15 cellular contexts compared by ENCODE assay signal in the genomic region with DNA sequence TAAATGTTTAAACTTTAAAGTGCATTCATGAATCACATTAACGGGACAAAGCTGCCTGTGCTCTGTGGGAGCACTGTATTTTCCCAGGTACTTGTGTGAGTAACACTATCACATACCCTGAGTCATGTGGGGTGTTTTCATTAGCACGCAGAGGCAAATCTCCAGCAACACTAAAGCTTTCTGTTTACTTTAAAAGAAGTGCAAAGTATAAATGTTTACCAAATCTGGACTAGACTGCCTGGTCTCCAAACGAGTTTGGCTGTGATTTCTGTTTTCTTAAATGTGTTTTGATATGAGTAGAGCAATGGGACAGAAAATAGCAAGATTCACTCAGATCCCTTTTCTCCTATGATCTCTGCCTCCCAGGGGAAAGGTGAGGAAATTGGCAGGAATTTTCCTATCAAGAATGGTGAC. TPM values are rescaled to one million over a fixed set of nuclear protein-coding genes. Genes with fewer than 3 reads are reported as not detected.
A peak's percentile ranks its signal among the peaks of the same experiment; 100 is the strongest.
DNase-seq lines count a peak whose midpoint lies in the region; ATAC-seq and TF ChIP-seq lines count a peak whose summit lies in the region.
"Had no signal": no experiment of that assay in that cellular context is flagged by ENCODE, and none has a peak within 500 bp of the region (broad histone marks: within the 10 kb centered on the region; RNA-seq: fewer than 3 reads in every experiment).

No MANE protein-coding gene starts in this region.

- H2AFZ ChIP-seq in hepatocyte, result no peak overlapping the region

- in situ Hi-C loops in astrocyte of the spinal cord (cut with HindIII; ENCODE audit: low sequenced_read_pairs), result no loop called here

- peak; percentile 73 for DNase-seq in MCF 10A (ENCODE audit: unreplicated experiment)
- no peak for DNase-seq in breast epithelium (ENCODE audit: low spot score in 2 of 2)
- DNase-seq in astrocyte of the spinal cord (ENCODE audit: low read depth, low spot score), result peak; percentile 13
- peak; percentile 38 for DNase-seq in hepatocyte (ENCODE audit: low spot score)
- no peak for DNase-seq in lower leg skin (ENCODE audit: low spot score in 2 of 2)
- no peak for DNase-seq in activated T-cell treated with anti-CD3 and anti-CD28 coated beads, Interleukin-2, amount 50 U/mL, for 24 hours
- DNase-seq in H7, result no peak
- DNase-seq: adrenal gland; COR-L47; midbrain; NCI-H187 treated with DMSO at 0.1 percent for 48 hours; stimulated activated naive CD4-positive, alpha-beta T cell had no signal

- TF ChIP-seq POLR2A in breast epithelium (IDR thresholded peaks at IDR 0.05) (no peak), lower leg skin (IDR thresholded peaks at IDR 0.05) (no peak)

- TF ChIP-seq CTCF in MCF 10A (IDR thresholded peaks at IDR 0.05; ENCODE audit: unreplicated experiment), result no peak
- no peak for TF ChIP-seq CTCF in breast epithelium (IDR thresholded peaks at IDR 0.05)
- TF ChIP-seq CTCF in astrocyte of the spinal cord (IDR thresholded peaks at IDR 0.05; ENCODE audit: low read depth, low read length), result no peak
- no peak for TF ChIP-seq CTCF in hepatocyte (IDR thresholded peaks at IDR 0.05; ENCODE audit: poor library complexity)
- TF ChIP-seq CTCF in lower leg skin (IDR thresholded peaks at IDR 0.05), result no peak

- H3K27me3 ChIP-seq in breast epithelium, result no peaks in the 10 kb centered on the region
- no peaks in the 10 kb centered on the region for H3K27me3 ChIP-seq in hepatocyte
- H3K27me3 ChIP-seq in H7 (ENCODE audit: control insufficient read depth, insufficient read depth, low read length), result no peaks in the 10 kb centered on the region
- H3K27me3 ChIP-seq: adrenal gland had no signal

- no peaks in the 10 kb centered on the region for H3K36me3 Mint-ChIP-seq in MCF 10A (ENCODE audit: insufficient read depth, unreplicated experiment)
- H3K36me3 Mint-ChIP-seq in activated T-cell treated with anti-CD3 and anti-CD28 coated beads, Interleukin-2, amount 50 U/mL, for 24 hours (ENCODE audit: low read depth), result no peaks in the 10 kb centered on the region

- no peaks in the 10 kb centered on the region for H3K9me2 ChIP-seq in hepatocyte (replicated peaks; ENCODE audit: insufficient read depth)

- peaks cover 10% of the 10 kb centered on the region for H3K4me1 Mint-ChIP-seq in MCF 10A (ENCODE audit: insufficient read depth, unreplicated experiment)
- H3K4me1 Mint-ChIP-seq in activated T-cell treated with anti-CD3 and anti-CD28 coated beads, Interleukin-2, amount 50 U/mL, for 24 hours (ENCODE audit: low read depth), result no peaks in the 10 kb centered on the region

- H3K9me3 Mint-ChIP-seq in MCF 10A (ENCODE audit: unreplicated experiment), result no peaks in the 10 kb centered on the region
- no peaks in the 10 kb centered on the region for H3K9me3 Mint-ChIP-seq in activated T-cell treated with anti-CD3 and anti-CD28 coated beads, Interleukin-2, amount 50 U/mL, for 24 hours

- H3K27me3 Mint-ChIP-seq in MCF 10A (ENCODE audit: insufficient read depth, unreplicated experiment), result no peaks in the 10 kb centered on the region
- peaks cover 18% of the 10 kb centered on the region for H3K27me3 Mint-ChIP-seq in activated T-cell treated with anti-CD3 and anti-CD28 coated beads, Interleukin-2, amount 50 U/mL, for 24 hours

- no peak for ATAC-seq in HG03565 (IDR thresholded peaks at IDR 0.05; ENCODE audit: unreplicated experiment)

- 13% methylated on average over 3 of the region's 3 CpGs for WGBS in hepatocyte (ENCODE audit: low lambda C conversion rate, missing lambda C conversion rate)
- 28 to 59% methylated on average over 3 of the region's 3 CpGs for WGBS in lower leg skin, 2 donors

- H3K4me1 ChIP-seq in breast epithelium, result no peaks in the 10 kb centered on the region
- no peaks in the 10 kb centered on the region for H3K4me1 ChIP-seq in hepatocyte (ENCODE audit: insufficient read depth)
- H3K4me1 ChIP-seq: adrenal gland, HAP-1 had no signal

- intact Hi-C loops in MCF 10A (cut with micrococcal nuclease) (no loop called here), breast epithelium (cut with DNase I; ENCODE audit: low total_unique reads) (loop anchor here (5.0 kb wide), 1 partner anchor 1573 kb away; no protein-coding TSS in a partner anchor), lower leg skin (cut with DNase I; ENCODE audit: low total_unique reads) (no loop called here)

- H3K4me2 ChIP-seq in hepatocyte, result peak overlapping the region; percentile 10

- no peaks in the 10 kb centered on the region for H3K79me2 ChIP-seq in hepatocyte

- POLR2A ChIA-PET in MCF 10A (lab: Yijun Ruan, JAX), result interaction anchor here (1.0 to 1.6 kb wide), 3 partner anchors 16 to 43 kb away, joined by 3 to 6 read pairs (median 4); a partner anchor contains a TSS

- peak overlapping the region; percentile 51 for H3K27ac Mint-ChIP-seq in MCF 10A (ENCODE audit: low read depth, unreplicated experiment)
- no peak overlapping the region for H3K27ac Mint-ChIP-seq in activated T-cell treated with anti-CD3 and anti-CD28 coated beads, Interleukin-2, amount 50 U/mL, for 24 hours

- peaks cover 0 to 5% of the 10 kb centered on the region in 2 donors for H3K9me3 ChIP-seq in breast epithelium
- no peaks in the 10 kb centered on the region for H3K9me3 ChIP-seq in hepatocyte (ENCODE audit: low read depth)
- H3K9me3 ChIP-seq: adrenal gland, HAP-1 had no signal

- H3K36me3 ChIP-seq in breast epithelium (no peaks in the 10 kb centered on the region), hepatocyte (replicated peaks; ENCODE audit: insufficient read depth, low read depth) (no peaks in the 10 kb centered on the region), H7 (replicated peaks; ENCODE audit: control insufficient read depth, insufficient read depth, low read length) (no peaks in the 10 kb centered on the region)
- H3K36me3 ChIP-seq: adrenal gland, HAP-1 had no signal

- CTCF ChIA-PET in MCF 10A (lab: Yijun Ruan, JAX), result interaction anchor here (0.6 to 2.7 kb wide), 5 partner anchors 16 to 358 kb away, joined by 3 to 11 read pairs (median 3); no protein-coding TSS in a partner anchor

- H3K27ac ChIP-seq in breast epithelium (no peak overlapping the region), hepatocyte (no peak overlapping the region)
- H3K27ac ChIP-seq: adrenal gland, HL-60 had no signal

- no peaks in the 10 kb centered on the region for H4K20me1 ChIP-seq in hepatocyte (ENCODE audit: insufficient read depth, poor library complexity, severe bottlenecking)

- H3K4me3 Mint-ChIP-seq in MCF 10A (ENCODE audit: unreplicated experiment), result no peak overlapping the region
- H3K4me3 Mint-ChIP-seq in activated T-cell treated with anti-CD3 and anti-CD28 coated beads, Interleukin-2, amount 50 U/mL, for 24 hours, result no peak overlapping the region

- H3K4me3 ChIP-seq in breast epithelium, result no peak overlapping the region
- H3K4me3 ChIP-seq in astrocyte of the spinal cord (ENCODE audit: low read depth, low read length), result no peak overlapping the region
- no peak overlapping the region for H3K4me3 ChIP-seq in hepatocyte
- H3K4me3 ChIP-seq in lower leg skin (ENCODE audit: low read depth, poor library complexity, severe bottlenecking), result no peak overlapping the region
- H3K4me3 ChIP-seq in H7 (ENCODE audit: insufficient read depth, low read depth, low read length), result no peak overlapping the region
- H3K4me3 ChIP-seq: adrenal gland, HAP-1 had no signal

- no TSS peak for BruUV-seq in MCF 10A (replicated peaks; lab: Mats Ljungman, UMichigan)

RNA-seq across cellular contexts. Expression of a gene that starts 28.8 kb away (rescaled TPM):
- not detected in 2 replicates for total RNA-seq in MCF 10A (2022)
- not detected for total RNA-seq in breast epithelium
- total RNA-seq in hepatocyte, result not detected in 2 replicates
- polyA plus RNA-seq in hepatocyte, result 0.91 TPM in 1 of 2 replicates, not detected in the other
- total RNA-seq in lower leg skin, result not detected
- 0.33 and 0.90 TPM in 2 replicates for total RNA-seq in H7 (2014; rRNA removed; shearing (Covaris generic))

RNA-seq across cellular contexts. Expression of a gene that starts 35.1 kb away (rescaled TPM):
- total RNA-seq in MCF 10A (2022) (18.9 and 22.2 TPM in 2 replicates), breast epithelium (10 to 100 TPM in 1 of 3 donors, 1 to 10 TPM in 2; 7.2 to 11.1 (median 7.8) TPM), hepatocyte (10.3 and 12.6 TPM in 2 replicates), lower leg skin (10 to 100 TPM in 1 of 4 donors, 1 to 10 TPM in 3; 4.8 to 14.6 (median 7.2) TPM)
- polyA plus RNA-seq in hepatocyte, result 10.4 and 10.7 TPM in 2 replicates
- 12.2 and 12.7 TPM in 2 replicates for total RNA-seq in H7 (2014; rRNA removed; shearing (Covaris generic))

Comparison
In these comparisons a context has a peak if more than half of its experiments do, and no peak if none do; other contexts are left out.
1. DNase-seq: peak in MCF 10A (single experiment), astrocyte of the spinal cord (single experiment) and hepatocyte (single experiment); none in breast epithelium (0 of 2), lower leg skin (0 of 2), activated T-cell treated with anti-CD3 and anti-CD28 coated beads, Interleukin-2, amount 50 U/mL, for 24 hours (single experiment) and H7 (single experiment).